15 cellular contexts compared by ENCODE assay signal in the genomic region with DNA sequence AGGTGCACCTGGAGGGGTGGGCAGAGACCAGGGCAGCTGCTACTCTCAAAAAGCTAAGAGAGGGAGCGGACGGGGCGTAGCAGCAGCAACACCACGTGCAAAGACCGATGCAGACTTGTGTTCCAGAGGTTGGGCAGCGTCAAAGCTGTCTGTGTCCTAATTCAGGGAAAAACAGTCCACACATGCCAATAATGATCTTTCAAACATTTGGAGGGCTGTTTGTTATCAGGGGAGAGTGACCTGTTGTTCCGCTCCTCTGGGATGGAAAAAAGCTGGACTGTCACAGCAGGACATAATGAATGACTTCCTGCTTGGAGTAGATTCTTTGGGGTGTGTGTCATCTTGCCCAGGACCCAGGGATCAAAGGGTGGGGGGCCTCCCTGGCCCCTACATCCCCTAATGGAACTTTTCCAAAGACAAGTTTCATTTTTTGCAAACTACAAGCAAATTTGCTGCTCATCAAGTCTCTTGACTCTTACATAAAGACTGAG. TPM values are rescaled to one million over a fixed set of nuclear protein-coding genes. Genes with fewer than 3 reads are reported as not detected.
DNase-seq lines count a peak whose midpoint lies in the region; ATAC-seq, FAIRE-seq and TF ChIP-seq lines count a peak whose summit lies in the region.
"Had no signal": no experiment of that assay in that cellular context is flagged by ENCODE, and none has a peak within 500 bp of the region (broad histone marks: within the 10 kb centered on the region; RNA-seq: fewer than 3 reads in every experiment).

No MANE protein-coding gene starts in this region.

- H4K20me1 ChIP-seq in hepatocyte (ENCODE audit: insufficient read depth, poor library complexity, severe bottlenecking) (no peaks in the 10 kb centered on the region), osteoblast (ENCODE audit: insufficient read depth, low read length) (no peaks in the 10 kb centered on the region)

- no peaks in the 10 kb centered on the region for H3K27me3 ChIP-seq in adipocyte (replicated peaks; ENCODE audit: control insufficient read depth, insufficient read depth, low read length)
- no peaks in the 10 kb centered on the region for H3K27me3 ChIP-seq in hepatocyte
- H3K27me3 ChIP-seq in osteoblast (ENCODE audit: insufficient read depth, low read length) = no peaks in the 10 kb centered on the region

- H3K9me3 ChIP-seq in adipocyte (ENCODE audit: control insufficient read depth, low read length) (no peaks in the 10 kb centered on the region), hepatocyte (ENCODE audit: low read depth) (no peaks in the 10 kb centered on the region), osteoblast (ENCODE audit: low read depth, low read length) (no peaks in the 10 kb centered on the region)
- H3K9me3 ChIP-seq: gastrocnemius medialis had no signal

- H3K9ac ChIP-seq in adipocyte (ENCODE audit: low read length) = peak overlapping the region; percentile 60

- WGBS in hepatocyte (ENCODE audit: low lambda C conversion rate, missing lambda C conversion rate) = 55% methylated on average over 7 of the region's 7 CpGs

- no peaks in the 10 kb centered on the region for H3K79me2 ChIP-seq in hepatocyte
- no peaks in the 10 kb centered on the region for H3K79me2 ChIP-seq in osteoblast (ENCODE audit: insufficient read depth, low read length)

- no peak overlapping the region for H3K4me3 ChIP-seq in adipocyte (ENCODE audit: low read length)
- H3K4me3 ChIP-seq in hepatocyte = no peak overlapping the region
- H3K4me3 ChIP-seq in osteoblast (ENCODE audit: insufficient read depth, low read length) = no peak overlapping the region
- H3K4me3 ChIP-seq: gastrocnemius medialis had no signal

- H3K4me1 ChIP-seq in adipocyte (ENCODE audit: control insufficient read depth, insufficient read depth, low read length) (peaks cover 34% of the 10 kb centered on the region), hepatocyte (ENCODE audit: insufficient read depth) (peaks cover 13% of the 10 kb centered on the region), osteoblast (ENCODE audit: insufficient read depth, low read length) (peaks cover 5% of the 10 kb centered on the region)

- peak; percentile 56 for DNase-seq in ELF-1 (ENCODE audit: low read depth, low spot score)
- no peak for DNase-seq in adipocyte (ENCODE audit: low read depth)
- no peak for DNase-seq in hepatocyte (ENCODE audit: low spot score)
- peak; percentile 10 for DNase-seq in osteoblast (ENCODE audit: insufficient read length, low spot score, missing footprints)
- no peak for DNase-seq in D721Med (ENCODE audit: insufficient read length, low spot score)
- DNase-seq in superior temporal gyrus (ENCODE audit: extremely low spot score) = no peak
- DNase-seq: activated CD4-positive, alpha-beta T cell treated with anti-CD3 and anti-CD28 coated beads for 4 hours; COR-L47; gastrocnemius medialis; MV-4-11; NCI-H82 had no signal

- no peak for FAIRE-seq in D721Med (lab: Jason Lieb, UNC)
- FAIRE-seq: bronchial epithelial cell had no signal

- H3K9me2 ChIP-seq in hepatocyte (replicated peaks; ENCODE audit: insufficient read depth) = no peaks in the 10 kb centered on the region

- H3K4me2 ChIP-seq in hepatocyte = no peak overlapping the region
- no peak overlapping the region for H3K4me2 ChIP-seq in osteoblast (ENCODE audit: insufficient read depth, low read length)

- TF ChIP-seq CTCF in hepatocyte (IDR thresholded peaks at IDR 0.05; ENCODE audit: poor library complexity) (no peak), osteoblast (IDR thresholded peaks at IDR 0.05; ENCODE audit: extremely low read depth, low read depth, low read length) (no peak), D721Med (IDR thresholded peaks at IDR 0.05; ENCODE audit: insufficient read depth, missing control alignments) (no peak)

- ATAC-seq in GM21619 (IDR thresholded peaks at IDR 0.05; ENCODE audit: unreplicated experiment) (no peak), HG03025 (IDR thresholded peaks at IDR 0.05; ENCODE audit: low FRiP score, unreplicated experiment) (no peak)

- H2AFZ ChIP-seq in hepatocyte (no peak overlapping the region), osteoblast (ENCODE audit: low read length) (no peak overlapping the region)

- H3K36me3 ChIP-seq in adipocyte (ENCODE audit: control insufficient read depth, insufficient read depth, low read length, severe bottlenecking) (no peaks in the 10 kb centered on the region), hepatocyte (replicated peaks; ENCODE audit: insufficient read depth, low read depth) (no peaks in the 10 kb centered on the region), osteoblast (ENCODE audit: insufficient read depth, low read length) (no peaks in the 10 kb centered on the region)
- H3K36me3 ChIP-seq: gastrocnemius medialis had no signal

- H3K27ac ChIP-seq in hepatocyte (peak overlapping the region; percentile 61), osteoblast (ENCODE audit: low read depth, low read length) (no peak overlapping the region)
- H3K27ac ChIP-seq: gastrocnemius medialis, RWPE1 had no signal

RNA-seq across cellular contexts. Expression of a gene that starts 6.2 kb away (rescaled TPM):
- total RNA-seq in hepatocyte (185 and 201 TPM in 2 replicates), osteoblast (88.3 and 122 TPM in 2 replicates)
- 669 and 709 TPM in 2 replicates for polyA plus RNA-seq in hepatocyte

Comparison
In these comparisons a context has a peak if more than half of its experiments do, and no peak if none do; other contexts are left out.
1. DNase-seq: peak in ELF-1 (single experiment) and osteoblast (single experiment); none in adipocyte (single experiment), hepatocyte (single experiment), D721Med (single experiment) and superior temporal gyrus (single experiment).